ENCODE assay signal across 8 cellular contexts in genomic region chr14:57871487-57872080, GRCh38. TPM values are rescaled to one million over a fixed set of nuclear protein-coding genes. Genes with fewer than 3 reads are reported as not detected.
DNase-seq lines count a peak whose midpoint lies in the region; ATAC-seq and TF ChIP-seq lines count a peak whose summit lies in the region.

No MANE protein-coding gene starts in this region.

- H3K36me3 ChIP-seq in BE2C, result no peaks in the 10 kb centered on the region
- no peaks in the 10 kb centered on the region for H3K36me3 ChIP-seq in OCI-LY7 (ENCODE audit: insufficient read depth, low read length)
- no peaks in the 10 kb centered on the region for H3K36me3 ChIP-seq in esophagus squamous epithelium
- H3K36me3 ChIP-seq in aorta (ENCODE audit: control insufficient read depth in 1 of 2, insufficient read depth in 2 of 2, low read length in 1 of 2), result no peaks in the 10 kb centered on the region

- 54 to 65% methylated on average over 2 of the region's 2 CpGs for WGBS in esophagus squamous epithelium, 2 donors
- 57 to 59% methylated on average over 2 of the region's 2 CpGs for WGBS in aorta, 2 donors

- peaks cover 4% of the 10 kb centered on the region for H3K27me3 ChIP-seq in BE2C
- peaks cover 0 to 12% (median 0%) of the 10 kb centered on the region in 4 donors for H3K27me3 ChIP-seq in esophagus squamous epithelium
- H3K27me3 ChIP-seq in aorta (ENCODE audit: control insufficient read depth in 1 of 2, insufficient read depth in 2 of 2, low read length in 1 of 2), result no peaks in the 10 kb centered on the region

- in situ Hi-C loops in GM13977 (cut with MboI; ENCODE audit: low pct_unique_long_range_greater_than_20kb, low sequenced_read_pairs, unreplicated experiment), result no loop called here

- CTCF ChIA-PET in OCI-LY7 (lab: Charles Lee; ENCODE audit: unreplicated experiment), result no interaction called here

- intact Hi-C loops in OCI-LY7 (cut with micrococcal nuclease; ENCODE audit: unreplicated experiment), result no loop called here
- intact Hi-C loops in esophagus squamous epithelium (cut with DNase I), result no loop called here
- intact Hi-C loops in aorta (cut with DNase I), result loop anchor here in 1 of 2 donors (5.0 kb wide), 1 partner anchor 201 kb away; no protein-coding TSS in a partner anchor

- TF ChIP-seq CTCF in BE2C (IDR thresholded peaks at IDR 0.05; ENCODE audit: low read depth, low read length), result peak; percentile 58
- TF ChIP-seq CTCF in GM13977 (IDR thresholded peaks at IDR 0.05; ENCODE audit: extremely low read depth, insufficient read depth, missing control alignments), result peak; percentile 54
- peak; percentile 78 for TF ChIP-seq CTCF in OCI-LY7 (conservative IDR thresholded peaks at IDR 0.05; ENCODE audit: low read length)
- TF ChIP-seq CTCF in esophagus squamous epithelium (IDR thresholded peaks at IDR 0.05), result peak in 5 of 6 experiments; percentile 16 to 58 (median 39)

- no peak for TF ChIP-seq POLR2A in esophagus squamous epithelium (IDR thresholded peaks at IDR 0.05)

- H3K4me1 ChIP-seq in BE2C (no peaks in the 10 kb centered on the region), OCI-LY7 (ENCODE audit: insufficient read depth, low read length, poor library complexity, severe bottlenecking) (no peaks in the 10 kb centered on the region), esophagus squamous epithelium (no peaks in the 10 kb centered on the region), aorta (ENCODE audit: control insufficient read depth in 1 of 2, insufficient read depth in 2 of 2, low read length in 2 of 2) (no peaks in the 10 kb centered on the region)

- ATAC-seq in HG03280 (IDR thresholded peaks at IDR 0.05; ENCODE audit: unreplicated experiment) (peak; percentile 78), aorta (ENCODE audit: low FRiP score) (no peak)

- H4K20me1 ChIP-seq in OCI-LY7 (ENCODE audit: insufficient read depth, low read length), result no peaks in the 10 kb centered on the region

- H3K9me3 ChIP-seq in BE2C (no peaks in the 10 kb centered on the region), OCI-LY7 (ENCODE audit: low read length) (no peaks in the 10 kb centered on the region), esophagus squamous epithelium (no peaks in the 10 kb centered on the region), aorta (ENCODE audit: control insufficient read depth, low read length) (no peaks in the 10 kb centered on the region)

- POLR2A ChIA-PET in OCI-LY7 (lab: Charles Lee), result interaction anchor here (0.9 kb wide), 1 partner anchor 14 kb away, joined by 3 read pairs; no protein-coding TSS in a partner anchor

- H2AFZ ChIP-seq in OCI-LY7 (ENCODE audit: low read length), result no peak overlapping the region

- no peaks in the 10 kb centered on the region for H3K79me2 ChIP-seq in OCI-LY7 (ENCODE audit: insufficient read depth, low read depth, low read length)

- peak; percentile 18 for DNase-seq in BE2C
- no peak for DNase-seq in GM13977 (ENCODE audit: low spot score)
- DNase-seq in OCI-LY7 (ENCODE audit: low spot score), result peak; percentile 38
- no peak for DNase-seq in esophagus squamous epithelium (lab: John Stamatoyannopoulos, UW)
- peak; percentile 13 for DNase-seq in putamen (ENCODE audit: low spot score)
- DNase-seq in activated CD4-positive, CD25-positive, alpha-beta regulatory T cell (lab: John Stamatoyannopoulos, UW), result no peak
- no peak for DNase-seq in aorta

- H3K27ac ChIP-seq in OCI-LY7 (ENCODE audit: low read depth, low read length, poor library complexity, severe bottlenecking) (no peak overlapping the region), esophagus squamous epithelium (no peak overlapping the region), aorta (ENCODE audit: low read depth in 1 of 2, low read length in 2 of 2) (no peak overlapping the region)

- no peaks in the 10 kb centered on the region for H3K9me2 ChIP-seq in OCI-LY7 (ENCODE audit: insufficient read depth, low read length)

- H3K4me3 ChIP-seq in BE2C (ENCODE audit: low read depth, low read length) (no peak overlapping the region), OCI-LY7 (ENCODE audit: low read depth, low read length, poor library complexity, severe bottlenecking) (no peak overlapping the region), esophagus squamous epithelium (no peak overlapping the region), aorta (ENCODE audit: low read length in 2 of 2) (no peak overlapping the region)

- H3K4me2 ChIP-seq in OCI-LY7 (ENCODE audit: low read length), result no peak overlapping the region

- no TSS peak for BruUV-seq in OCI-LY7 (replicated peaks; lab: Mats Ljungman, UMichigan)

RNA-seq across cellular contexts. Expression of gene SLC35F4, which starts 5.7 kb away (rescaled TPM):
- polyA plus RNA-seq in BE2C (2012; ENCODE audit: insufficient read depth, insufficient read length, low read depth), result 0.36 TPM
- not detected in 2 replicates for total RNA-seq in OCI-LY7 (2014; rRNA removed; shearing (Covaris generic))
- total RNA-seq in OCI-LY7 (2022), result not detected in 2 replicates
- total RNA-seq in esophagus squamous epithelium, result not detected
- total RNA-seq in aorta, result not detected
- not detected for polyA plus RNA-seq in aorta

Comparison
In these comparisons a context has a peak if more than half of its experiments do, and no peak if none do; other contexts are left out.
1. DNase-seq: peak in BE2C (single experiment), OCI-LY7 (single experiment) and putamen (single experiment); none in GM13977 (single experiment), esophagus squamous epithelium (single experiment), activated CD4-positive, CD25-positive, alpha-beta regulatory T cell (0 of 4) and aorta (0 of 2).
2. Peak in every context shown above with its lines, with median percentiles within 50 percentile points of each other: CTCF ChIP-seq.